In genomic region chr7:81604075-81604807, GRCh38 we compare ENCODE assay signal across 16 cellular contexts.
DNase-seq lines count a peak whose midpoint lies in the region; ATAC-seq and TF ChIP-seq lines count a peak whose summit lies in the region.
"Had no signal": no experiment of that assay in that cellular context is flagged by ENCODE, and none has a peak within 500 bp of the region (broad histone marks: within the 10 kb centered on the region; RNA-seq: fewer than 3 reads in every experiment).

No MANE protein-coding gene starts in this region.

- H3K27me3 ChIP-seq in SK-N-SH (ENCODE audit: insufficient read depth), result no peaks in the 10 kb centered on the region
- H3K27me3 ChIP-seq: spleen, transverse colon had no signal

- peaks cover 2 to 4% of the 10 kb centered on the region in 2 experiments; a peak in 2 of 4 replicates for H3K4me1 ChIP-seq in SK-N-SH (ENCODE audit: control insufficient read depth in 1 of 2, insufficient read depth in 2 of 2, low read depth in 1 of 2, low read length in 1 of 2)
- H3K4me1 ChIP-seq: transverse colon had no signal

- no peak for DNase-seq in SK-N-SH
- peak; percentile 31 for DNase-seq in SK-MEL-5 (ENCODE audit: low read depth, low spot score)
- peak; percentile 74 for DNase-seq in fibroblast of the aortic adventitia (ENCODE audit: low read depth)
- DNase-seq in stromal cell of bone marrow (ENCODE audit: low read depth), result peak; percentile 88
- no peak for DNase-seq in left colon
- no peak for DNase-seq in NCI-H446 treated with DMSO at 0.1 percent for 48 hours (lab: John Stamatoyannopoulos, UW)
- no peak for DNase-seq in stimulated activated CD4-positive, alpha-beta T cell treated with anti-CD3 and anti-CD28 coated beads, Interleukin-4, amount 100 ng/mL, for 4 hours
- DNase-seq: activated effector memory CD4-positive, alpha-beta T cell treated with anti-CD3 and anti-CD28 coated beads, Interleukin-2, amount 50 U/mL, for 16 hours; DND-41; HCEC 1CT; kidney; NCI-H2081; spleen; T-helper 17 cell; transverse colon had no signal

- H3K9ac ChIP-seq in SK-N-SH, result no peak overlapping the region

- intact Hi-C loops in left colon (cut with DNase I, micrococcal nuclease), result no loop called here

- peak overlapping the region; percentile 44; the same call in 1 of the 2 replicates for H2AFZ ChIP-seq in SK-N-SH (ENCODE audit: low read depth)

- H3K4me2 ChIP-seq in SK-N-SH, result no peak overlapping the region

- no peaks in the 10 kb centered on the region for H3K9me2 ChIP-seq in SK-N-SH

- peaks cover 3% of the 10 kb centered on the region for H3F3A ChIP-seq in SK-N-SH (replicated peaks; ENCODE audit: insufficient read depth)

- H3K79me2 ChIP-seq in SK-N-SH (ENCODE audit: insufficient read depth), result no peaks in the 10 kb centered on the region

- WGBS in SK-N-SH (ENCODE audit: low lambda C conversion rate), result 88% methylated on average over 12 of the region's 12 CpGs

- TF ChIP-seq CTCF in SK-N-SH (IDR thresholded peaks at IDR 0.05) (no peak), fibroblast of the aortic adventitia (IDR thresholded peaks at IDR 0.05; ENCODE audit: insufficient read depth, low read length) (no peak)

- no peak for TF ChIP-seq EP300 in SK-N-SH (IDR thresholded peaks at IDR 0.05; ENCODE audit: borderline replicate concordance in 1 of 2, low read depth in 1 of 2, low read length in 1 of 2)

- ATAC-seq in SK-N-SH treated with all-trans-retinoic acid at 6 μM for 48 hours, result no peak
- no peak for ATAC-seq in left colon
- ATAC-seq: T-helper 17 cell had no signal

- H3K4me3 ChIP-seq in SK-N-SH (ENCODE audit: low read depth in 2 of 2, low read length in 1 of 2), result no peak overlapping the region
- H3K4me3 ChIP-seq in fibroblast of the aortic adventitia (ENCODE audit: low read depth, low read length), result no peak overlapping the region
- H3K4me3 ChIP-seq: spleen, transverse colon had no signal

- H3K27ac ChIP-seq in SK-N-SH (ENCODE audit: low read depth in 2 of 2, low read length in 1 of 2), result no peak overlapping the region
- H3K27ac ChIP-seq: transverse colon had no signal

- CTCF ChIA-PET in SK-N-SH (lab: Yijun Ruan, JAX), result interaction anchor here (1.2 to 2.1 kb wide), 3 partner anchors 11 to 58 kb away, joined by 3 to 5 read pairs (median 3); no protein-coding TSS in a partner anchor

- H3K36me3 ChIP-seq in SK-N-SH (replicated peaks in 1 of 2; ENCODE audit: control insufficient read depth in 1 of 2, insufficient read depth in 2 of 2, low read length in 1 of 2), result no peaks in the 10 kb centered on the region
- H3K36me3 ChIP-seq: spleen, transverse colon had no signal

- TF ChIP-seq RAD21 in SK-N-SH (IDR thresholded peaks at IDR 0.05; ENCODE audit: low read length), result no peak

- POLR2A ChIA-PET in SK-N-SH (lab: Yijun Ruan, JAX), result no interaction called here

- H3K9me3 ChIP-seq in SK-N-SH, result no peaks in the 10 kb centered on the region
- H3K9me3 ChIP-seq: spleen, transverse colon had no signal

- no peaks in the 10 kb centered on the region for H4K20me1 ChIP-seq in SK-N-SH (ENCODE audit: insufficient read depth)

- in situ Hi-C loops in SK-MEL-5 (cut with HindIII; ENCODE audit: low pct_unique_long_range_greater_than_20kb, low sequenced_read_pairs), result no loop called here

TF ChIP-seq in SK-N-SH, 30 proteins besides CTCF, POLR2A, EP300 and RAD21:
- TF ChIP-seq TEAD4 (IDR thresholded peaks at IDR 0.05; ENCODE audit: borderline replicate concordance, insufficient read depth) (no peak), RCOR1 (IDR thresholded peaks at IDR 0.05; ENCODE audit: low read length) (no peak), FOSL2 (IDR thresholded peaks at IDR 0.05; ENCODE audit: borderline replicate concordance, low read depth) (no peak), PBX3 (IDR thresholded peaks at IDR 0.05) (no peak), EZH2phosphoT487 (IDR thresholded peaks at IDR 0.05; ENCODE audit: borderline replicate concordance, low read depth) (no peak), NFIC (IDR thresholded peaks at IDR 0.05; ENCODE audit: borderline replicate concordance) (no peak), ZBTB33 (IDR thresholded peaks at IDR 0.05; ENCODE audit: borderline replicate concordance, low read depth) (no peak), JUND (IDR thresholded peaks at IDR 0.05) (no peak), MAX (IDR thresholded peaks at IDR 0.05; ENCODE audit: low read depth) (no peak), CHD2 (IDR thresholded peaks at IDR 0.05; ENCODE audit: low read length, partially characterized antibody) (no peak), FOXJ3 (CRISPR knock-in tag; IDR thresholded peaks at IDR 0.05) (no peak)

TF ChIP-seq in SK-N-SH treated with all-trans-retinoic acid at 6 μM for 48 hours, 23 proteins besides CTCF, POLR2A, EP300 and RAD21:
- no peak for TF ChIP-seq ESRRG (CRISPR knock-in tag; IDR thresholded peaks at IDR 0.05)
- no peak for TF ChIP-seq ZFP30 (CRISPR knock-in tag; IDR thresholded peaks at IDR 0.05)

Comparison
In these comparisons a context has a peak if more than half of its experiments do, and no peak if none do; other contexts are left out.
1. DNase-seq: peak in SK-MEL-5 (single experiment), fibroblast of the aortic adventitia (single experiment) and stromal cell of bone marrow (single experiment); none in SK-N-SH (single experiment), left colon (0 of 2), NCI-H446 treated with DMSO at 0.1 percent for 48 hours (single experiment) and stimulated activated CD4-positive, alpha-beta T cell treated with anti-CD3 and anti-CD28 coated beads, Interleukin-4, amount 100 ng/mL, for 4 hours (0 of 2).